Comparison of ENCODE assay signal across 20 cellular contexts in genomic region chr5:112534067-112534466, GRCh38.
"Had no signal": no experiment of that assay in that cellular context is flagged by ENCODE, and none has a peak within 500 bp of the region (broad histone marks: within the 10 kb centered on the region; RNA-seq: fewer than 3 reads in every experiment).

No MANE protein-coding gene starts in this region.

- H3K36me3 Mint-ChIP-seq: activated naive CD8-positive, alpha-beta T cell treated with anti-CD3 and anti-CD28 coated beads, Interleukin-2, amount 10 ng/mL, durations not matched to agents 7 days and 5 days had no signal

- H3K27me3 ChIP-seq: thyroid gland had no signal

- H3K9me3 Mint-ChIP-seq: activated naive CD4-positive, alpha-beta T cell treated with anti-CD3 and anti-CD28 coated beads for 36 hours; activated naive CD8-positive, alpha-beta T cell treated with anti-CD3 and anti-CD28 coated beads, Interleukin-2, amount 10 ng/mL, durations not matched to agents 7 days and 5 days; nephron had no signal

- H3K4me1 ChIP-seq: foreskin keratinocyte had no signal

- H3K4me3 Mint-ChIP-seq: activated naive CD4-positive, alpha-beta T cell treated with anti-CD3 and anti-CD28 coated beads for 36 hours; activated naive CD8-positive, alpha-beta T cell treated with anti-CD3 and anti-CD28 coated beads, Interleukin-2, amount 10 ng/mL, durations not matched to agents 7 days and 5 days; nephron; T-helper 17 cell had no signal

- ATAC-seq: sciatic nerve, T-helper 17 cell had no signal

- DNase-seq: activated CD4-positive, alpha-beta T cell treated with anti-CD3 and anti-CD28 coated beads for 4 hours; activated CD4-positive, alpha-beta T cell treated with anti-CD3 and anti-CD28 coated beads, Interleukin-2, amount 50 U/mL, for 48 hours; activated CD4-positive, CD25-positive, alpha-beta regulatory T cell; activated naive CD4-positive, alpha-beta T cell treated with anti-CD3 and anti-CD28 coated beads for 36 hours; activated naive CD8-positive, alpha-beta T cell treated with anti-CD3 and anti-CD28 coated beads, Interleukin-2, amount 10 ng/mL, durations not matched to agents 7 days and 5 days; activated T-cell treated with anti-CD3 and anti-CD28 coated beads, Interleukin-2, amount 50 U/mL, for 48 hours; amniotic stem cell; effector CD4-positive, alpha-beta T cell; kidney; stimulated activated CD4-positive, alpha-beta T cell treated with anti-CD3 and anti-CD28 coated beads, Interleukin-2, amount 100 ng/mL, for 24 hours; stimulated activated naive CD4-positive, alpha-beta T cell; substantia nigra; SW 1271; T-helper 17 cell; thyroid gland had no signal

- H3K4me3 ChIP-seq: thyroid gland had no signal

- H3K36me3 ChIP-seq: thyroid gland had no signal

- FAIRE-seq: endometrium, kidney, small intestine had no signal

- H3K27ac Mint-ChIP-seq: activated naive CD4-positive, alpha-beta T cell treated with anti-CD3 and anti-CD28 coated beads for 36 hours; activated naive CD8-positive, alpha-beta T cell treated with anti-CD3 and anti-CD28 coated beads, Interleukin-2, amount 10 ng/mL, durations not matched to agents 7 days and 5 days; nephron; T-helper 17 cell had no signal

- H3K9me3 ChIP-seq: thyroid gland had no signal

- H3K4me1 Mint-ChIP-seq: activated naive CD8-positive, alpha-beta T cell treated with anti-CD3 and anti-CD28 coated beads, Interleukin-2, amount 10 ng/mL, durations not matched to agents 7 days and 5 days; nephron had no signal

- H3K27ac ChIP-seq: foreskin keratinocyte, thyroid gland had no signal
